ENCODE assay signal across 8 cellular contexts in genomic region chr1:101388904-101389546, GRCh38.
DNase-seq lines count a peak whose midpoint lies in the region; ATAC-seq and TF ChIP-seq lines count a peak whose summit lies in the region.

No MANE protein-coding gene starts in this region.

- H3K27me3 Mint-ChIP-seq in activated CD4-positive, alpha-beta T cell treated with anti-CD3 and anti-CD28 coated beads, Interleukin-2, amount 10 ng/mL, durations not matched to agents 24 days and 14 days: peaks cover 9% of the 10 kb centered on the region
- H3K27me3 Mint-ChIP-seq in T-helper 2 cell treated with Interferon-gamma antibody and Interleukin-4, amounts not matched to agents 5 μg/mL and 100 μg/mL, for 36 hours (ENCODE audit: low read depth): peaks cover 15% of the 10 kb centered on the region
- H3K27me3 Mint-ChIP-seq in stimulated activated naive B cell treated with anti-CD40 and anti-IgM and Interleukin-4, amounts not matched to agents 10 μg/mL and 1 μg/mL and 100 μg/mL, for 72 hours: no peaks in the 10 kb centered on the region
- peaks cover 4% of the 10 kb centered on the region for H3K27me3 Mint-ChIP-seq in Caco-2 (ENCODE audit: insufficient read depth, unreplicated experiment)
- H3K27me3 Mint-ChIP-seq in CD4-positive, alpha-beta memory T cell: peaks cover 0 to under 1% of the 10 kb centered on the region in 2 donors

- H3K27ac Mint-ChIP-seq in activated CD4-positive, alpha-beta T cell treated with anti-CD3 and anti-CD28 coated beads, Interleukin-2, amount 10 ng/mL, durations not matched to agents 24 days and 14 days: no peak overlapping the region
- no peak overlapping the region for H3K27ac Mint-ChIP-seq in T-helper 2 cell treated with Interferon-gamma antibody and Interleukin-4, amounts not matched to agents 5 μg/mL and 100 μg/mL, for 36 hours
- H3K27ac Mint-ChIP-seq in stimulated activated naive B cell treated with anti-CD40 and anti-IgM and Interleukin-4, amounts not matched to agents 10 μg/mL and 1 μg/mL and 100 μg/mL, for 72 hours: peak overlapping the region; percentile 70
- H3K27ac Mint-ChIP-seq in Caco-2 (ENCODE audit: unreplicated experiment): no peak overlapping the region
- H3K27ac Mint-ChIP-seq in CD4-positive, alpha-beta memory T cell: peak overlapping the region in 1 of 7 donors; percentile 5

- intact Hi-C loops in activated CD4-positive, alpha-beta T cell treated with anti-CD3 and anti-CD28 coated beads, Interleukin-2, amount 10 ng/mL, durations not matched to agents 24 days and 14 days (cut with micrococcal nuclease): loop anchor here (1.0 kb wide), 1 partner anchor 18 kb away; no protein-coding TSS in a partner anchor
- intact Hi-C loops in Caco-2 (cut with micrococcal nuclease; ENCODE audit: unreplicated experiment): no loop called here
- intact Hi-C loops in CD4-positive, alpha-beta memory T cell (cut with micrococcal nuclease): no loop called here

- no peaks in the 10 kb centered on the region for H3K36me3 Mint-ChIP-seq in activated CD4-positive, alpha-beta T cell treated with anti-CD3 and anti-CD28 coated beads, Interleukin-2, amount 10 ng/mL, durations not matched to agents 24 days and 14 days (ENCODE audit: low read depth)
- no peaks in the 10 kb centered on the region for H3K36me3 Mint-ChIP-seq in T-helper 2 cell treated with Interferon-gamma antibody and Interleukin-4, amounts not matched to agents 5 μg/mL and 100 μg/mL, for 36 hours (ENCODE audit: low read depth)
- peaks cover 5 to 16% of the 10 kb centered on the region in 2 donors for H3K36me3 Mint-ChIP-seq in stimulated activated naive B cell treated with anti-CD40 and anti-IgM and Interleukin-4, amounts not matched to agents 10 μg/mL and 1 μg/mL and 100 μg/mL, for 72 hours
- no peaks in the 10 kb centered on the region for H3K36me3 Mint-ChIP-seq in Caco-2 (ENCODE audit: insufficient read depth, unreplicated experiment)
- peaks cover 0 to 4% of the 10 kb centered on the region in 2 donors for H3K36me3 Mint-ChIP-seq in CD4-positive, alpha-beta memory T cell

- no peak overlapping the region for H3K27ac ChIP-seq in CD4-positive, alpha-beta memory T cell (ENCODE audit: low read depth, low read length)

- peaks cover 7% of the 10 kb centered on the region for H3K4me1 Mint-ChIP-seq in activated CD4-positive, alpha-beta T cell treated with anti-CD3 and anti-CD28 coated beads, Interleukin-2, amount 10 ng/mL, durations not matched to agents 24 days and 14 days
- H3K4me1 Mint-ChIP-seq in T-helper 2 cell treated with Interferon-gamma antibody and Interleukin-4, amounts not matched to agents 5 μg/mL and 100 μg/mL, for 36 hours (ENCODE audit: low read depth): peaks cover 11% of the 10 kb centered on the region
- H3K4me1 Mint-ChIP-seq in stimulated activated naive B cell treated with anti-CD40 and anti-IgM and Interleukin-4, amounts not matched to agents 10 μg/mL and 1 μg/mL and 100 μg/mL, for 72 hours: peaks cover 19 to 42% of the 10 kb centered on the region in 2 donors
- H3K4me1 Mint-ChIP-seq in Caco-2 (ENCODE audit: low read depth, unreplicated experiment): no peaks in the 10 kb centered on the region
- no peaks in the 10 kb centered on the region for H3K4me1 Mint-ChIP-seq in CD4-positive, alpha-beta memory T cell

- H3K4me3 ChIP-seq in Caco-2 (ENCODE audit: low read depth, low read length): no peak overlapping the region
- no peak overlapping the region for H3K4me3 ChIP-seq in CD4-positive, alpha-beta memory T cell (ENCODE audit: low read length in 2 of 2)

- H3K36me3 ChIP-seq in Caco-2 (ENCODE audit: control insufficient read depth, insufficient read depth, low read length): no peaks in the 10 kb centered on the region
- H3K36me3 ChIP-seq in CD4-positive, alpha-beta memory T cell (ENCODE audit: insufficient read depth, low read length): no peaks in the 10 kb centered on the region

- no TSS peak for BruUV-seq in Caco-2 (replicated peaks; lab: Mats Ljungman, UMichigan)

- H3K27me3 ChIP-seq in Caco-2 (replicated peaks; ENCODE audit: control insufficient read depth, insufficient read depth, low read length): no peaks in the 10 kb centered on the region
- no peaks in the 10 kb centered on the region for H3K27me3 ChIP-seq in CD4-positive, alpha-beta memory T cell (ENCODE audit: insufficient read depth, low read length)

- H3K9me3 ChIP-seq in Caco-2: no peaks in the 10 kb centered on the region
- H3K9me3 ChIP-seq in CD4-positive, alpha-beta memory T cell (ENCODE audit: control insufficient read depth in 1 of 2, low read length in 2 of 2): no peaks in the 10 kb centered on the region

- H3K9me3 Mint-ChIP-seq in activated CD4-positive, alpha-beta T cell treated with anti-CD3 and anti-CD28 coated beads, Interleukin-2, amount 10 ng/mL, durations not matched to agents 24 days and 14 days: peaks cover 16% of the 10 kb centered on the region
- H3K9me3 Mint-ChIP-seq in T-helper 2 cell treated with Interferon-gamma antibody and Interleukin-4, amounts not matched to agents 5 μg/mL and 100 μg/mL, for 36 hours: peaks cover 10% of the 10 kb centered on the region
- peaks cover 6 to 18% of the 10 kb centered on the region in 2 donors for H3K9me3 Mint-ChIP-seq in stimulated activated naive B cell treated with anti-CD40 and anti-IgM and Interleukin-4, amounts not matched to agents 10 μg/mL and 1 μg/mL and 100 μg/mL, for 72 hours
- H3K9me3 Mint-ChIP-seq in Caco-2 (ENCODE audit: unreplicated experiment): peaks cover 10% of the 10 kb centered on the region
- peaks cover 0 to 7% (median 0%) of the 10 kb centered on the region in 8 donors for H3K9me3 Mint-ChIP-seq in CD4-positive, alpha-beta memory T cell

- DNase-seq in activated CD4-positive, alpha-beta T cell treated with anti-CD3 and anti-CD28 coated beads, Interleukin-2, amount 10 ng/mL, durations not matched to agents 24 days and 14 days: peak; percentile 72
- DNase-seq in activated CD4-positive, alpha-beta T cell treated with anti-CD3 and anti-CD28 coated beads for 1 hour: no peak
- peak; percentile 53 for DNase-seq in T-helper 2 cell treated with Interferon-gamma antibody and Interleukin-4, amounts not matched to agents 5 μg/mL and 100 μg/mL, for 36 hours (ENCODE audit: low spot score)
- no peak for DNase-seq in stimulated activated naive B cell treated with anti-CD40 and anti-IgM and Interleukin-4, amounts not matched to agents 10 μg/mL and 1 μg/mL and 100 μg/mL, for 72 hours
- DNase-seq in Caco-2: no peak
- DNase-seq in CD4-positive, alpha-beta memory T cell: no peak
- no peak for DNase-seq in activated effector memory CD4-positive, alpha-beta T cell treated with Interleukin-2 at 50 U/mL for 16 hours

- peak; percentile 88 for ATAC-seq in HG02943 (IDR thresholded peaks at IDR 0.05; ENCODE audit: low read depth, unreplicated experiment)
- peak; percentile 89 to 95 for ATAC-seq in stimulated activated naive B cell treated with anti-CD40 and anti-IgM and Interleukin-4, amounts not matched to agents 10 μg/mL and 1 μg/mL and 100 μg/mL, for 72 hours (replicated peaks)

- CTCF ChIA-PET in Caco-2 (lab: Charles Lee): no interaction called here
- CTCF ChIA-PET in CD4-positive, alpha-beta memory T cell (lab: Charles Lee; ENCODE audit: partially characterized antibody): no interaction called here

- POLR2A ChIA-PET in Caco-2 (lab: Charles Lee): no interaction called here
- POLR2A ChIA-PET in CD4-positive, alpha-beta memory T cell (lab: Charles Lee; ENCODE audit: partially characterized antibody): interaction anchor here (0.6 kb wide), 1 partner anchor 1577 kb away, joined by 4 read pairs; no protein-coding TSS in a partner anchor

- TF ChIP-seq CTCF in Caco-2 (IDR thresholded peaks at IDR 0.05; ENCODE audit: insufficient read depth in 1 of 2, low read depth in 1 of 2, low read length in 1 of 2, severe bottlenecking in 1 of 2, unreplicated experiment in 1 of 2): no peak

- no peaks in the 10 kb centered on the region for H3K4me1 ChIP-seq in Caco-2
- H3K4me1 ChIP-seq in CD4-positive, alpha-beta memory T cell (ENCODE audit: insufficient read depth, low read length): no peaks in the 10 kb centered on the region

- H3K4me3 Mint-ChIP-seq in activated CD4-positive, alpha-beta T cell treated with anti-CD3 and anti-CD28 coated beads, Interleukin-2, amount 10 ng/mL, durations not matched to agents 24 days and 14 days: no peak overlapping the region
- H3K4me3 Mint-ChIP-seq in T-helper 2 cell treated with Interferon-gamma antibody and Interleukin-4, amounts not matched to agents 5 μg/mL and 100 μg/mL, for 36 hours: no peak overlapping the region
- H3K4me3 Mint-ChIP-seq in stimulated activated naive B cell treated with anti-CD40 and anti-IgM and Interleukin-4, amounts not matched to agents 10 μg/mL and 1 μg/mL and 100 μg/mL, for 72 hours: no peak overlapping the region
- H3K4me3 Mint-ChIP-seq in Caco-2 (ENCODE audit: unreplicated experiment): no peak overlapping the region
- no peak overlapping the region for H3K4me3 Mint-ChIP-seq in CD4-positive, alpha-beta memory T cell

Comparison
In these comparisons a context has a peak if more than half of its experiments do, and no peak if none do; other contexts are left out.
1. DNase-seq: peak in activated CD4-positive, alpha-beta T cell treated with anti-CD3 and anti-CD28 coated beads, Interleukin-2, amount 10 ng/mL, durations not matched to agents 24 days and 14 days (single experiment) and T-helper 2 cell treated with Interferon-gamma antibody and Interleukin-4, amounts not matched to agents 5 μg/mL and 100 μg/mL, for 36 hours (single experiment); none in activated CD4-positive, alpha-beta T cell treated with anti-CD3 and anti-CD28 coated beads for 1 hour (single experiment), stimulated activated naive B cell treated with anti-CD40 and anti-IgM and Interleukin-4, amounts not matched to agents 10 μg/mL and 1 μg/mL and 100 μg/mL, for 72 hours (single experiment), Caco-2 (0 of 2), CD4-positive, alpha-beta memory T cell (0 of 5) and activated effector memory CD4-positive, alpha-beta T cell treated with Interleukin-2 at 50 U/mL for 16 hours (single experiment).